In the genomic region with DNA sequence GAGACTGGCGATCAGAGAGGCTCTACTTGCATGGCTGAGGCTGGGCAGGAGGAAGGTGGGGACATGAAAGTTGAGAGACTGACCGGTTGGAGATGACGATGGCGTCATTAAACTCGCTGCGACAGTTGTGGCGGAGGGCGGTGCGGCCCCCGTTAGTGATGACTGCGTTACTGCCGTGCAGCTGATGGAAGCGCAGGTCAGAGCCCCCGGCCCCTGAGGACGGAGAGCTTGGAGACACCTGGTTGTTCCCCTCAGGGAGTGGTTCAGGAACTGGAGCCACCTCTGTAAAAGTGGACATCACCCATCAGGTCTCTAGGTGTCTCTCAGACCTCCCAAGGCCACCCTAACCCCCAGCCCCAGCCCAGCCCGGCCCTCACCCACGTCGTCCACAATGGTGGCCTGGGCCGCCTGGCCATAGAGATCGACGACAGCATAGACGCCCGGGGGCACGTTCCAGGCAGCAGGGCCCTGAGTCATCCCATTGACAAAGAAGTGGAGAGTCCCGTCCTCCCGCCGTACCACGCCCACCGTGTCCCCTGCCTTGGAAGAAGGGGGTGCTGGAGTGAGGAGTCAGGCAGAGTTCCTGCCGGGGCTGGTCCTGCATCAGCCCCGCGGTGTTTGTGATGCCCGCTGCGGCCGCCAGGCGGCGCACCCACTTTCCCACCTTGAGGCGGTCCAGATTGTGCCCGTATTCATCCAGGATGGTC, we compare ENCODE assay signal across 6 cellular contexts. TPM values are rescaled to one million over a fixed set of nuclear protein-coding genes. Genes with fewer than 3 reads are reported as not detected.
DNase-seq lines count a peak whose midpoint lies in the region; ATAC-seq lines count a peak whose summit lies in the region.

No MANE protein-coding gene starts in this region.

- ATAC-seq in HG03159 (IDR thresholded peaks at IDR 0.05; ENCODE audit: unreplicated experiment) (no peak), HG03520 (IDR thresholded peaks at IDR 0.05; ENCODE audit: unreplicated experiment) (no peak)

- H3K36me3 ChIP-seq in mesendoderm (ENCODE audit: control insufficient read depth, insufficient read depth, low read length): peaks cover 16% of the 10 kb centered on the region

- H3K27ac ChIP-seq in mesendoderm (ENCODE audit: low read depth, low read length): no peak overlapping the region

- H4K8ac ChIP-seq in mesendoderm (ENCODE audit: low read depth, low read length): no peak overlapping the region

- H3K79me1 ChIP-seq in mesendoderm (ENCODE audit: low read length): peaks cover 11% of the 10 kb centered on the region

- WGBS in mesendoderm (ENCODE audit: extremely low coverage, insufficient coverage, low lambda C conversion rate): no CpG with 5 or more reads among the region's 39 CpGs

- no peak overlapping the region for H2AK5ac ChIP-seq in mesendoderm (ENCODE audit: low read length)

- no peak overlapping the region for H3K18ac ChIP-seq in mesendoderm (ENCODE audit: low read length)

- H2BK15ac ChIP-seq in mesendoderm (replicated peaks; ENCODE audit: low read depth): no peak overlapping the region

- CTCF ChIA-PET in activated naive CD4-positive, alpha-beta T cell treated with anti-CD3 and anti-CD28 coated beads, Interleukin-2, amount 10 ng/mL, durations not matched to agents 7 days and 5 days (lab: Charles Lee): interaction anchor here (0.7 to 4.8 kb wide), 7 partner anchors 10 to 27 kb away, joined by 3 to 54 read pairs (median 6); partner anchors contain the start of genes ACAP1 and GPS2

- peaks cover 24% of the 10 kb centered on the region for H3K4me1 Mint-ChIP-seq in activated naive CD4-positive, alpha-beta T cell treated with anti-CD3 and anti-CD28 coated beads, Interleukin-2, amount 10 ng/mL, durations not matched to agents 7 days and 5 days

- H3K23ac ChIP-seq in mesendoderm (ENCODE audit: low read length): no peak overlapping the region

- no peak overlapping the region for H2BK5ac ChIP-seq in mesendoderm (ENCODE audit: low read length)

- H3K4me1 ChIP-seq in mesendoderm (ENCODE audit: control insufficient read depth, low read depth, low read length): no peaks in the 10 kb centered on the region

- H3K9me3 Mint-ChIP-seq in activated naive CD4-positive, alpha-beta T cell treated with anti-CD3 and anti-CD28 coated beads, Interleukin-2, amount 10 ng/mL, durations not matched to agents 7 days and 5 days: no peaks in the 10 kb centered on the region

- no peak overlapping the region for H3K27ac Mint-ChIP-seq in activated naive CD4-positive, alpha-beta T cell treated with anti-CD3 and anti-CD28 coated beads, Interleukin-2, amount 10 ng/mL, durations not matched to agents 7 days and 5 days

- H3K9ac ChIP-seq in mesendoderm (ENCODE audit: low read length): no peak overlapping the region

- H3K36me3 Mint-ChIP-seq in activated naive CD4-positive, alpha-beta T cell treated with anti-CD3 and anti-CD28 coated beads, Interleukin-2, amount 10 ng/mL, durations not matched to agents 7 days and 5 days: peaks cover 26% of the 10 kb centered on the region

- H3K4me3 Mint-ChIP-seq in activated naive CD4-positive, alpha-beta T cell treated with anti-CD3 and anti-CD28 coated beads, Interleukin-2, amount 10 ng/mL, durations not matched to agents 7 days and 5 days: no peak overlapping the region

- no peaks in the 10 kb centered on the region for H3K27me3 Mint-ChIP-seq in activated naive CD4-positive, alpha-beta T cell treated with anti-CD3 and anti-CD28 coated beads, Interleukin-2, amount 10 ng/mL, durations not matched to agents 7 days and 5 days

- no peak overlapping the region for H3K4me3 ChIP-seq in mesendoderm (ENCODE audit: low read length)

- DNase-seq in NCI-H1694 (lab: John Stamatoyannopoulos, UW): peak; percentile 53
- DNase-seq in activated naive CD4-positive, alpha-beta T cell treated with anti-CD3 and anti-CD28 coated beads, Interleukin-2, amount 10 ng/mL, durations not matched to agents 7 days and 5 days: peak; percentile 76
- DNase-seq in mesendoderm: peak; percentile 68
- DNase-seq in NCI-H187 (lab: John Stamatoyannopoulos, UW): no peak

- peaks cover 13% of the 10 kb centered on the region for H3K79me2 ChIP-seq in mesendoderm (ENCODE audit: control insufficient read depth, insufficient read depth, low read length)

- no peak overlapping the region for H3K4me2 ChIP-seq in mesendoderm (ENCODE audit: low read length)

- no peaks in the 10 kb centered on the region for H3K27me3 ChIP-seq in mesendoderm (ENCODE audit: insufficient read depth, low read length, poor library complexity)

- no peak overlapping the region for H3K4ac ChIP-seq in mesendoderm (ENCODE audit: low read depth, low read length)

- no peak overlapping the region for H4K5ac ChIP-seq in mesendoderm (ENCODE audit: low read length)

- H3K56ac ChIP-seq in mesendoderm (ENCODE audit: low read length): no peak overlapping the region

- H2BK120ac ChIP-seq in mesendoderm (ENCODE audit: low read depth, low read length): no peak overlapping the region

RNA-seq across cellular contexts. Expression of gene NEURL4, which starts 5.3 kb away (rescaled TPM):
- polyA plus RNA-seq in mesendoderm (2013, experiment 1 of 2): 13.0 TPM
- 14.2 TPM for polyA plus RNA-seq in mesendoderm (2013, experiment 2 of 2)

RNA-seq across cellular contexts. Expression of gene GPS2, which starts 8.7 kb away (rescaled TPM):
- polyA plus RNA-seq in mesendoderm (2013, experiment 1 of 2): 58.1 TPM
- polyA plus RNA-seq in mesendoderm (2013, experiment 2 of 2): 57.8 TPM

RNA-seq across cellular contexts. Expression of gene ACAP1, which starts 12.4 kb away (rescaled TPM):
- polyA plus RNA-seq in mesendoderm (2013, experiment 1 of 2): 21.2 TPM
- 18.4 TPM for polyA plus RNA-seq in mesendoderm (2013, experiment 2 of 2)

RNA-seq across cellular contexts. Expression of gene EIF5A, which starts 16.5 kb away (rescaled TPM):
- 1,299 TPM for polyA plus RNA-seq in mesendoderm (2013, experiment 1 of 2)
- polyA plus RNA-seq in mesendoderm (2013, experiment 2 of 2): 1,284 TPM

RNA-seq across cellular contexts. Expression of gene KCTD11, which starts 28.1 kb away (rescaled TPM):
- 4.5 TPM for polyA plus RNA-seq in mesendoderm (2013, experiment 1 of 2)
- 4.6 TPM for polyA plus RNA-seq in mesendoderm (2013, experiment 2 of 2)

Comparison
In these comparisons a context has a peak if more than half of its experiments do, and no peak if none do; other contexts are left out.
1. DNase-seq: peak in NCI-H1694 (single experiment), activated naive CD4-positive, alpha-beta T cell treated with anti-CD3 and anti-CD28 coated beads, Interleukin-2, amount 10 ng/mL, durations not matched to agents 7 days and 5 days (single experiment) and mesendoderm (single experiment); none in NCI-H187 (0 of 2).